ENCODE assay signal across 2 cellular contexts in the genomic region with DNA sequence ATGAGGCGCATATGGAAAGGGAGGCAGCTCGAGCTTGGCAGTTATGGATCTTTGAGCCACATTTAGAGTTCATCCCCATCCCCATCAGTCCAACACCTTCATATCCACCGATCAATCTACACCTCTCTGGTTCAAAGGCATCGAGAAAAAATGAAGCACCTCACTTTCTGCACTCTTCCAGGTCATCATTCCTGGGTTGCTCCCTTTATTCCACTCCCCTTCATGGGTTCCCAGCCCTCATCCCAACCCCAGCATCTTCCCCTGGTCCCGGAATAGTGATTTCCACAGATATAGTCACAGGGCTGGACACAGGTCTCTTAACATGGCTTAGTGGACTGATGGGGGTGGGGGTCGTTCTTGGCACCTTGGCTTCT.
TF ChIP-seq lines count a peak whose summit lies in the region.

No MANE protein-coding gene starts in this region.

TF ChIP-seq in HEK293, 187 proteins besides CTCF, POLR2A, EP300 and RAD21:
- TF ChIP-seq ZNF274 (IDR thresholded peaks at IDR 0.05; ENCODE audit: low read length) (no peak), ZNF274 (tag by site-specific recombination; IDR thresholded peaks at IDR 0.05; ENCODE audit: borderline replicate concordance) (no peak), ZNF645 (tag by site-specific recombination; IDR thresholded peaks at IDR 0.05) (no peak), ZNF211 (tag by site-specific recombination; IDR thresholded peaks at IDR 0.05; ENCODE audit: low read depth) (no peak), YY2 (tag by site-specific recombination; IDR thresholded peaks at IDR 0.05) (no peak), ZNF785 (tag by site-specific recombination; IDR thresholded peaks at IDR 0.05) (no peak), KLF1 (tag by site-specific recombination; IDR thresholded peaks at IDR 0.05) (no peak), REST (tag by site-specific recombination; IDR thresholded peaks at IDR 0.05) (no peak), SP7 (tag by site-specific recombination; IDR thresholded peaks at IDR 0.05) (no peak), OVOL3 (tag by site-specific recombination; IDR thresholded peaks at IDR 0.05) (no peak), ZNF571 (tag by site-specific recombination; IDR thresholded peaks at IDR 0.05) (0 out of 2 replicates have a peak, but pooled peaks have one; percentile 19), REPIN1 (tag by site-specific recombination; IDR thresholded peaks at IDR 0.05; ENCODE audit: low read depth) (no peak), ZNF600 (tag by site-specific recombination; IDR thresholded peaks at IDR 0.05) (0 out of 2 replicates have a peak, but pooled peaks have one; percentile 3)

TF ChIP-seq in K562, 482 proteins besides CTCF, POLR2A, EP300 and RAD21:
- TF ChIP-seq SUPT5H (IDR thresholded peaks at IDR 0.05), result no peak
- no peak for TF ChIP-seq ASH1L (IDR thresholded peaks at IDR 0.05; ENCODE audit: borderline replicate concordance, low read depth, partially characterized antibody)
- no peak for TF ChIP-seq BRCA1 (IDR thresholded peaks at IDR 0.05)
- TF ChIP-seq BRCA1 (CRISPR knock-in tag; IDR thresholded peaks at IDR 0.05), result 0 out of 2 replicates have a peak, but pooled peaks have one; percentile 58
